In genomic region chr3:46091046-46091445, GRCh38 we compare ENCODE assay signal across 23 cellular contexts.
DNase-seq lines count a peak whose midpoint lies in the region; ATAC-seq and TF ChIP-seq lines count a peak whose summit lies in the region.
"Had no signal": no experiment of that assay in that cellular context is flagged by ENCODE, and none has a peak within 500 bp of the region (broad histone marks: within the 10 kb centered on the region; RNA-seq: fewer than 3 reads in every experiment).

No MANE protein-coding gene starts in this region.

- intact Hi-C loops in lower lobe of right lung (cut with DNase I) = no loop called here

- no peak overlapping the region for H3K9ac ChIP-seq in BLaER1
- H3K9ac ChIP-seq in KMS-11 = no peak overlapping the region; the same call in 1 of the 2 replicates
- no peak overlapping the region for H3K9ac ChIP-seq in OCI-LY3 (ENCODE audit: low read length)

- DNase-seq in lower lobe of right lung (no peak), SHP77 treated with DMSO at 0.1 percent for 48 hours (lab: John Stamatoyannopoulos, UW) (no peak)
- DNase-seq in activated CD4-positive, alpha-beta T cell treated with anti-CD3 and anti-CD28 coated beads for 4 hours = no peak
- DNase-seq: activated CD4-positive, alpha-beta memory T cell treated with anti-CD3 and anti-CD28 coated beads for 36 hours; activated naive CD4-positive, alpha-beta T cell treated with Interleukin-2 at 50 U/mL for 16 hours; activated T-cell treated with anti-CD3 and anti-CD28 coated beads, Interleukin-2, amount 50 U/mL, for 1 hour; anterior cingulate cortex; CD4-positive, alpha-beta T cell; central memory CD4-positive, alpha-beta T cell; DMS79; left colon; NCI-H1436; NCI-H748 treated with DMSO at 0.1 percent for 48 hours; RPMI8226; stimulated activated CD4-positive, alpha-beta T cell treated with anti-CD3 and anti-CD28 coated beads, Interleukin-12 subunit alpha, Interleukin-12 subunit beta, amount 100 ng/mL, for 4 hours had no signal

- H3K4me3 ChIP-seq in BLaER1 (no peak overlapping the region), KMS-11 (IDR thresholded peaks at IDR 0.05; ENCODE audit: insufficient read depth, low read depth, low read length) (no peak overlapping the region), OCI-LY3 (ENCODE audit: low read length) (no peak overlapping the region), lower lobe of right lung (no peak overlapping the region)
- H3K4me3 ChIP-seq: GM23338, suprapubic skin had no signal

- peaks cover 52% of the 10 kb centered on the region for H3K4me1 ChIP-seq in BLaER1
- peaks cover 92% of the 10 kb centered on the region for H3K4me1 ChIP-seq in KMS-11 (ENCODE audit: low read depth, poor library complexity, severe bottlenecking)
- peaks cover 75% of the 10 kb centered on the region for H3K4me1 ChIP-seq in OCI-LY3 (ENCODE audit: low read length)
- H3K4me1 ChIP-seq in lower lobe of right lung = peaks cover 27% of the 10 kb centered on the region

- no peaks in the 10 kb centered on the region for H3K79me2 ChIP-seq in KMS-11 (ENCODE audit: insufficient read depth, low read depth)
- no peaks in the 10 kb centered on the region for H3K79me2 ChIP-seq in OCI-LY3 (ENCODE audit: low read length)

- no peaks in the 10 kb centered on the region for H3K9me3 ChIP-seq in BLaER1
- peaks cover 14% of the 10 kb centered on the region for H3K9me3 ChIP-seq in OCI-LY3 (ENCODE audit: insufficient read depth, low read length)
- H3K9me3 ChIP-seq in lower lobe of right lung = no peaks in the 10 kb centered on the region
- H3K9me3 ChIP-seq: suprapubic skin had no signal

- H4K20me1 ChIP-seq in BLaER1 (no peaks in the 10 kb centered on the region), KMS-11 (ENCODE audit: insufficient read depth) (no peaks in the 10 kb centered on the region), OCI-LY3 (ENCODE audit: insufficient read depth, low read length) (no peaks in the 10 kb centered on the region)

- peak overlapping the region; percentile 71; the same call in 1 of the 2 replicates for H3K4me2 ChIP-seq in BLaER1
- H3K4me2 ChIP-seq in KMS-11 = peak overlapping the region; percentile 86; the same call in 1 of the 2 replicates
- H3K4me2 ChIP-seq in OCI-LY3 (ENCODE audit: low read length) = 0 out of 2 replicates have a peak overlapping the region, but pooled peaks have one; percentile 2
- H3K4me2 ChIP-seq: GM23338 had no signal

- no peak for TF ChIP-seq CTCF in KMS-11 (conservative IDR thresholded peaks at IDR 0.05; ENCODE audit: low read depth, low read length)
- TF ChIP-seq CTCF in OCI-LY3 (IDR thresholded peaks at IDR 0.05; ENCODE audit: low read depth, low read length) = no peak
- TF ChIP-seq CTCF in lower lobe of right lung (IDR thresholded peaks at IDR 0.05) = no peak

- H2AFZ ChIP-seq in KMS-11 (ENCODE audit: low read depth) (no peak overlapping the region), OCI-LY3 (ENCODE audit: low read depth, low read length) (no peak overlapping the region)
- H2AFZ ChIP-seq: GM23338 had no signal

- H3K27ac ChIP-seq in BLaER1 (no peak overlapping the region), KMS-11 (peak overlapping the region; percentile 51), OCI-LY3 (ENCODE audit: low read length) (peak overlapping the region; percentile 1; the same call in 1 of the 2 replicates), lower lobe of right lung (peak overlapping the region; percentile 65)
- H3K27ac ChIP-seq: suprapubic skin, VCaP had no signal

- no peak for ATAC-seq in lower lobe of right lung
- ATAC-seq in GM21390 (IDR thresholded peaks at IDR 0.05; ENCODE audit: unreplicated experiment) = no peak
- no peak for ATAC-seq in GM19328 (IDR thresholded peaks at IDR 0.05; ENCODE audit: unreplicated experiment)
- ATAC-seq: GM23338, left colon had no signal

- no peaks in the 10 kb centered on the region for H3K27me3 ChIP-seq in BLaER1
- no peaks in the 10 kb centered on the region for H3K27me3 ChIP-seq in KMS-11 (ENCODE audit: insufficient read depth, low read depth)
- H3K27me3 ChIP-seq in OCI-LY3 (ENCODE audit: low read depth, low read length) = peaks cover 18% of the 10 kb centered on the region; the same call in 1 of the 2 replicates
- no peaks in the 10 kb centered on the region for H3K27me3 ChIP-seq in lower lobe of right lung (ENCODE audit: low read depth)
- H3K27me3 ChIP-seq: suprapubic skin had no signal

- no peaks in the 10 kb centered on the region for H3K36me3 ChIP-seq in BLaER1
- H3K36me3 ChIP-seq in KMS-11 (ENCODE audit: insufficient read depth) = no peaks in the 10 kb centered on the region
- H3K36me3 ChIP-seq in OCI-LY3 (replicated peaks; ENCODE audit: low read depth, low read length) = peaks cover 9% of the 10 kb centered on the region
- no peaks in the 10 kb centered on the region for H3K36me3 ChIP-seq in lower lobe of right lung
- H3K36me3 ChIP-seq: suprapubic skin had no signal

Comparison
In these comparisons a context has a peak if more than half of its experiments do, and no peak if none do; other contexts are left out.
1. H3K4me2 ChIP-seq: peak in every context shown above with its lines; median percentile 86 in KMS-11; 71 in BLaER1; 2 in OCI-LY3.